In genomic region chr3:71453822-71454512, GRCh38 we compare ENCODE assay signal across 15 cellular contexts.
DNase-seq lines count a peak whose midpoint lies in the region; ATAC-seq and TF ChIP-seq lines count a peak whose summit lies in the region.
"Had no signal": no experiment of that assay in that cellular context is flagged by ENCODE, and none has a peak within 500 bp of the region (broad histone marks: within the 10 kb centered on the region; RNA-seq: fewer than 3 reads in every experiment).

No MANE protein-coding gene starts in this region.

- H3K9me3 ChIP-seq in PC-3 (ENCODE audit: low read length) (no peaks in the 10 kb centered on the region), endodermal cell (ENCODE audit: control insufficient read depth, low read length) (no peaks in the 10 kb centered on the region), thymus (ENCODE audit: control insufficient read depth) (no peaks in the 10 kb centered on the region)
- H3K9me3 ChIP-seq: esophagus squamous epithelium, SJCRH30 had no signal

- H3K27me3 ChIP-seq in PC-3 (ENCODE audit: low read length), result no peaks in the 10 kb centered on the region
- no peaks in the 10 kb centered on the region for H3K27me3 ChIP-seq in endodermal cell (ENCODE audit: control insufficient read depth, insufficient read depth, low read length, poor library complexity, severe bottlenecking)
- no peaks in the 10 kb centered on the region for H3K27me3 ChIP-seq in thymus (ENCODE audit: control insufficient read depth, insufficient read depth)
- H3K27me3 ChIP-seq: esophagus squamous epithelium, SJCRH30 had no signal

- H3K4me1 Mint-ChIP-seq in activated naive CD4-positive, alpha-beta T cell treated with anti-CD3 and anti-CD28 coated beads for 36 hours (ENCODE audit: low read depth), result peaks cover 84% of the 10 kb centered on the region
- peaks cover 77% of the 10 kb centered on the region for H3K4me1 Mint-ChIP-seq in endodermal cell

- CTCF ChIA-PET in activated naive CD4-positive, alpha-beta T cell treated with anti-CD3 and anti-CD28 coated beads for 36 hours (lab: Charles Lee), result interaction anchor here (0.7 to 1.5 kb wide), 8 partner anchors 9 to 317 kb away, joined by 3 to 11 read pairs (median 3); no protein-coding TSS in a partner anchor
- CTCF ChIA-PET in PC-3 (lab: Charles Lee) (no interaction called here), RWPE1 (lab: Yijun Ruan, JAX) (no interaction called here)

- POLR2A ChIA-PET in PC-3 (lab: Charles Lee; ENCODE audit: unreplicated experiment) (interaction anchor here (0.6 kb wide), 1 partner anchor 51 kb away, joined by 4 read pairs; no protein-coding TSS in a partner anchor), RWPE1 (lab: Yijun Ruan, JAX; ENCODE audit: low non-redundant PET) (no interaction called here)

- H3F3A ChIP-seq in PC-3 (ENCODE audit: low read length, unreplicated experiment), result no peaks in the 10 kb centered on the region

- no peak for DNase-seq in activated naive CD4-positive, alpha-beta T cell treated with anti-CD3 and anti-CD28 coated beads for 36 hours
- no peak for DNase-seq in activated naive CD4-positive, alpha-beta T cell (lab: John Stamatoyannopoulos, UW)
- DNase-seq in PC-3, result peak; percentile 71
- no peak for DNase-seq in endodermal cell
- no peak for DNase-seq in KG1 (lab: John Stamatoyannopoulos, UW)
- DNase-seq in NCI-H1048 (lab: John Stamatoyannopoulos, UW), result no peak
- no peak for DNase-seq in RWPE1 (ENCODE audit: low spot score)
- DNase-seq: activated gamma-delta T cell treated with Interleukin-2 at 50 U/mL for 16 hours, esophagus squamous epithelium, NCI-H1436 treated with DMSO at 0.1 percent for 48 hours, NCI-H526 treated with DMSO at 0.1 percent for 48 hours, SJCRH30 had no signal

- no TSS peak for BruUV-seq in PC-3 (replicated peaks; lab: Mats Ljungman, UMichigan)

- intact Hi-C loops in activated naive CD4-positive, alpha-beta T cell treated with anti-CD3 and anti-CD28 coated beads for 36 hours (cut with micrococcal nuclease), result loop anchor here (2.0 kb wide), 1 partner anchor 13 kb away; no protein-coding TSS in a partner anchor
- intact Hi-C loops in PC-3 (cut with micrococcal nuclease), result no loop called here

- H3K27ac ChIP-seq in PC-3 (ENCODE audit: low read length), result no peak overlapping the region
- H3K27ac ChIP-seq in endodermal cell (ENCODE audit: low read depth, low read length), result no peak overlapping the region
- peak overlapping the region; percentile 87 for H3K27ac ChIP-seq in thymus (ENCODE audit: low read depth)
- no peak overlapping the region for H3K27ac ChIP-seq in RWPE1
- H3K27ac ChIP-seq: esophagus squamous epithelium, parathyroid adenoma, SJCRH30 had no signal

- no peaks in the 10 kb centered on the region for H4K20me1 ChIP-seq in PC-3 (ENCODE audit: low read length)

- H3K4me3 ChIP-seq in PC-3 (ENCODE audit: low read length), result no peak overlapping the region
- no peak overlapping the region for H3K4me3 ChIP-seq in endodermal cell (ENCODE audit: low read length)
- peak overlapping the region; percentile 4 for H3K4me3 ChIP-seq in thymus (ENCODE audit: low read length)
- H3K4me3 ChIP-seq: esophagus squamous epithelium, SJCRH30 had no signal

- peak; percentile 74 for ATAC-seq in PC-3
- ATAC-seq: WTC11 had no signal

- H3K9ac ChIP-seq in PC-3 (ENCODE audit: low read length) (no peak overlapping the region), endodermal cell (ENCODE audit: extremely low read depth, low read length, poor library complexity, severe bottlenecking) (no peak overlapping the region)
- H3K9ac ChIP-seq: parathyroid adenoma had no signal

- no peak overlapping the region for H2AFZ ChIP-seq in PC-3 (ENCODE audit: low read length)
- H2AFZ ChIP-seq: parathyroid adenoma had no signal

- peak overlapping the region; percentile 77 for H3K4me3 Mint-ChIP-seq in activated naive CD4-positive, alpha-beta T cell treated with anti-CD3 and anti-CD28 coated beads for 36 hours
- H3K4me3 Mint-ChIP-seq in endodermal cell, result no peak overlapping the region
- H3K4me3 Mint-ChIP-seq: WTC11 had no signal

- H3K27me3 Mint-ChIP-seq in activated naive CD4-positive, alpha-beta T cell treated with anti-CD3 and anti-CD28 coated beads for 36 hours (ENCODE audit: low read depth), result no peaks in the 10 kb centered on the region
- H3K27me3 Mint-ChIP-seq in endodermal cell (ENCODE audit: insufficient read depth), result no peaks in the 10 kb centered on the region

- H3K79me2 ChIP-seq in PC-3 (ENCODE audit: low read length), result no peaks in the 10 kb centered on the region
- H3K79me2 ChIP-seq: parathyroid adenoma had no signal

- H3K36me3 ChIP-seq in PC-3 (ENCODE audit: low read depth, low read length) (no peaks in the 10 kb centered on the region), endodermal cell (ENCODE audit: control insufficient read depth, insufficient read depth, low read length) (no peaks in the 10 kb centered on the region), thymus (ENCODE audit: control insufficient read depth, insufficient read depth) (no peaks in the 10 kb centered on the region)
- H3K36me3 ChIP-seq: esophagus squamous epithelium, SJCRH30 had no signal

- H3K4me2 ChIP-seq in PC-3 (ENCODE audit: low read length), result peak overlapping the region; percentile 58

- H3K9me3 Mint-ChIP-seq in activated naive CD4-positive, alpha-beta T cell treated with anti-CD3 and anti-CD28 coated beads for 36 hours, result no peaks in the 10 kb centered on the region
- H3K9me3 Mint-ChIP-seq in endodermal cell, result no peaks in the 10 kb centered on the region
- H3K9me3 Mint-ChIP-seq: WTC11 had no signal

- WGBS in endodermal cell (ENCODE audit: insufficient coverage in 1 of 2, insufficient read length in 1 of 2), 2 experiments, result 92 to 97% methylated on average over 9 to 10 of the region's 10 CpGs
- WGBS in thymus, result 9% methylated on average over 10 of the region's 10 CpGs

- no peaks in the 10 kb centered on the region for H3K9me2 ChIP-seq in PC-3 (replicated peaks; ENCODE audit: low read length)

- TF ChIP-seq CTCF in PC-3 (conservative IDR thresholded peaks at IDR 0.05; ENCODE audit: low read depth, low read length) (no peak), endodermal cell (conservative IDR thresholded peaks at IDR 0.05) (no peak), RWPE1 (conservative IDR thresholded peaks at IDR 0.05; ENCODE audit: low read depth) (no peak)

- peak overlapping the region; percentile 93 for H3K27ac Mint-ChIP-seq in activated naive CD4-positive, alpha-beta T cell treated with anti-CD3 and anti-CD28 coated beads for 36 hours
- H3K27ac Mint-ChIP-seq in endodermal cell, result peak overlapping the region; percentile 31
- H3K27ac Mint-ChIP-seq: WTC11 had no signal

- H3K36me3 Mint-ChIP-seq in activated naive CD4-positive, alpha-beta T cell treated with anti-CD3 and anti-CD28 coated beads for 36 hours (ENCODE audit: low read depth), result no peaks in the 10 kb centered on the region
- H3K36me3 Mint-ChIP-seq in endodermal cell (ENCODE audit: low read depth), result no peaks in the 10 kb centered on the region
- H3K36me3 Mint-ChIP-seq: WTC11 had no signal

- H3K4me1 ChIP-seq in PC-3 (ENCODE audit: insufficient read depth, low read length), result peaks cover 41% of the 10 kb centered on the region
- H3K4me1 ChIP-seq in endodermal cell (ENCODE audit: control insufficient read depth, insufficient read depth, low read length), result peaks cover 12% of the 10 kb centered on the region
- peaks cover 51% of the 10 kb centered on the region for H3K4me1 ChIP-seq in thymus (ENCODE audit: control insufficient read depth, insufficient read depth, low read length)
- H3K4me1 ChIP-seq: SJCRH30 had no signal
